34 cellular contexts compared by ENCODE assay signal in the genomic region with DNA sequence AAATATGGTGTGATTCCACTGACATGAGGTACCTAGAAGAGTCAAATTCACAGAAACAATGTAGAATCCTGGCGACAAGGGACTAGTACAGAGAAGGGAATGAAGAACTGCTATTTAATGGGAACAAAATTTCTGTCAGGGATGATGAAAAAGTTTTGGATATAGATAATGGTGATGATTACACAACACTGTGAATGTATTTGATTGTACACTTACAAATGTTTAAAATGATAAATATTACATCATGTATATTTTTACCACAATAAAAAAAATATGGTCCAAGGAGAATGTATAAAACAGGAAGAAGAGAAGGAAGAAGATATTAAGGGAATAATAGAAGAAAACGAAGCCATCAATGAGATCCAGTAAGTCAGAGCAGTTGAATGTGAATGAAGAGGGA.
"Had no signal": no experiment of that assay in that cellular context is flagged by ENCODE, and none has a peak within 500 bp of the region (broad histone marks: within the 10 kb centered on the region; RNA-seq: fewer than 3 reads in every experiment).

No MANE protein-coding gene starts in this region.

- H3K4me3 ChIP-seq: adrenal gland, ascending aorta, body of pancreas, breast epithelium, cardiac muscle cell had no signal

- H3K9me3 ChIP-seq: adrenal gland, ascending aorta, body of pancreas, breast epithelium had no signal

- H3K27me3 ChIP-seq: adrenal gland, ascending aorta, body of pancreas, brain microvascular endothelial cell, breast epithelium, cardiac muscle cell had no signal

- H3K36me3 ChIP-seq: adrenal gland, ascending aorta, brain microvascular endothelial cell, breast epithelium, cardiac muscle cell had no signal

- H3K27ac ChIP-seq: adrenal gland, ascending aorta, body of pancreas, brain microvascular endothelial cell, breast epithelium, cardiac muscle cell had no signal

- ATAC-seq: activated naive CD4-positive, alpha-beta T cell treated with anti-CD3 and anti-CD28 coated beads, Interleukin-2, amount 50 U/mL, for 72 hours; activated naive CD8-positive, alpha-beta T cell treated with anti-CD3 and anti-CD28 coated beads, Interleukin-2, amount 50 U/mL, for 24 hours; activated T-cell treated with anti-CD3 and anti-CD28 coated beads, Interleukin-2, amount 50 U/mL, for 4 hours; activated T-cell treated with anti-CD3 and anti-CD28 coated beads, Interleukin-2, amount 50 U/mL, for 72 hours; activated T-helper 17 cell treated with anti-CD3 and anti-CD28 coated beads, Interleukin-2, amount 50 U/mL, for 72 hours; body of pancreas had no signal

- DNase-seq: activated effector memory CD4-positive, alpha-beta T cell treated with anti-CD3 and anti-CD28 coated beads, Interleukin-2, amount 50 U/mL, for 16 hours; activated effector memory CD4-positive, alpha-beta T cell treated with Interleukin-2 at 50 U/mL for 16 hours; activated gamma-delta T cell; activated gamma-delta T cell treated with Interleukin-2 at 50 U/mL for 16 hours; activated naive CD4-positive, alpha-beta T cell; activated naive CD4-positive, alpha-beta T cell treated with anti-CD3 and anti-CD28 coated beads for 36 hours; activated naive CD4-positive, alpha-beta T cell treated with anti-CD3 and anti-CD28 coated beads, Interleukin-2, amount 10 ng/mL, durations not matched to agents 7 days and 5 days; activated naive CD4-positive, alpha-beta T cell treated with anti-CD3 and anti-CD28 coated beads, Interleukin-2, amount 50 U/mL, for 16 hours; activated naive CD4-positive, alpha-beta T cell treated with Interleukin-2 at 50 U/mL for 16 hours; activated naive CD8-positive, alpha-beta T cell treated with anti-CD3 and anti-CD28 coated beads for 36 hours; activated naive CD8-positive, alpha-beta T cell treated with anti-CD3 and anti-CD28 coated beads, Interleukin-2, amount 10 ng/mL, durations not matched to agents 7 days and 5 days; activated naive CD8-positive, alpha-beta T cell treated with anti-CD3 and anti-CD28 coated beads, Interleukin-2, amount 50 U/mL, for 24 hours; activated T-cell treated with anti-CD3 and anti-CD28 coated beads, Interleukin-2, amount 50 U/mL, for 1 hour; activated T-cell treated with anti-CD3 and anti-CD28 coated beads, Interleukin-2, amount 50 U/mL, for 24 hours; activated T-cell treated with anti-CD3 and anti-CD28 coated beads, Interleukin-2, amount 50 U/mL, for 4 hours; activated T-cell treated with anti-CD3 and anti-CD28 coated beads, Interleukin-2, amount 50 U/mL, for 48 hours; activated T-cell treated with anti-CD3 and anti-CD28 coated beads, Interleukin-2, amount 50 U/mL, for 72 hours; adrenal gland; amniotic stem cell; amygdala; anterior cingulate cortex; aorta; body of pancreas; brain microvascular endothelial cell; caudate nucleus; central memory CD4-positive, alpha-beta T cell; cerebellar nuclear complex had no signal

- FAIRE-seq: astrocyte, bronchial epithelial cell had no signal

- H3K4me1 ChIP-seq: adrenal gland, ascending aorta, body of pancreas, breast epithelium had no signal
